ENCODE assay signal across 24 cellular contexts in genomic region chr4:117660668-117661067, GRCh38.
"Had no signal": no experiment of that assay in that cellular context is flagged by ENCODE, and none has a peak within 500 bp of the region (broad histone marks: within the 10 kb centered on the region; RNA-seq: fewer than 3 reads in every experiment).

No MANE protein-coding gene starts in this region.

- DNase-seq: activated CD4-positive, alpha-beta memory T cell treated with anti-CD3 and anti-CD28 coated beads for 36 hours; activated CD4-positive, alpha-beta T cell treated with anti-CD3 and anti-CD28 coated beads, Interleukin-2, amount 10 ng/mL, durations not matched to agents 7 days and 5 days; activated CD4-positive, CD25-positive, alpha-beta regulatory T cell; activated CD8-positive, alpha-beta memory T cell treated with anti-CD3 and anti-CD28 coated beads, Interleukin-2, amount 50 U/mL, for 4 hours; activated naive CD4-positive, alpha-beta T cell; activated T-cell treated with anti-CD3 and anti-CD28 coated beads, Interleukin-2, amount 50 U/mL, for 72 hours; aorta; central memory CD4-positive, alpha-beta T cell; KG1; NCI-H1092; NCI-H1417; NCI-H1930; NCI-H2171; NCI-H226; NCI-H510A; NCI-H526 treated with DMSO at 0.1 percent for 48 hours; NCI-H82; PC-9; SIG-M5; T-cell; T-helper 2 cell; T1000 had no signal

- H3K4me2 ChIP-seq: PC-9 had no signal

- FAIRE-seq: bronchial epithelial cell had no signal

- H3K27ac ChIP-seq: PC-9, VCaP had no signal

- ATAC-seq: activated T-cell treated with anti-CD3 and anti-CD28 coated beads, Interleukin-2, amount 50 U/mL, for 72 hours; T-cell had no signal

- H3K4me3 ChIP-seq: PC-9 had no signal
